8 cellular contexts compared by ENCODE assay signal in genomic region chr11:85595285-85595884, GRCh38. TPM values are rescaled to one million over a fixed set of nuclear protein-coding genes. Genes with fewer than 3 reads are reported as not detected.
DNase-seq lines count a peak whose midpoint lies in the region; ATAC-seq and TF ChIP-seq lines count a peak whose summit lies in the region.

No MANE protein-coding gene starts in this region.

- intact Hi-C loops in PC-3 (cut with micrococcal nuclease), result loop anchor here (1.0 to 10.0 kb wide), 7 partner anchors 31 to 1325 kb away; partner anchors contain the start of gene DLG2

- H3K9me2 ChIP-seq in PC-3 (replicated peaks; ENCODE audit: low read length), result no peaks in the 10 kb centered on the region

- no peaks in the 10 kb centered on the region for H3K36me3 Mint-ChIP-seq in effector memory CD8-positive, alpha-beta T cell (ENCODE audit: insufficient read depth)

- H3K79me2 ChIP-seq in PC-3 (ENCODE audit: low read length), result no peaks in the 10 kb centered on the region

- H3K9ac ChIP-seq in PC-3 (ENCODE audit: low read length), result no peak overlapping the region

- H3K4me3 Mint-ChIP-seq in effector memory CD8-positive, alpha-beta T cell, result no peak overlapping the region

- H3K27ac Mint-ChIP-seq in effector memory CD8-positive, alpha-beta T cell, result no peak overlapping the region

- peak; percentile 75 for ATAC-seq in GM18502 (IDR thresholded peaks at IDR 0.05; ENCODE audit: poor library complexity, unreplicated experiment)
- ATAC-seq in PC-3, result peak; percentile 58
- peak; percentile 49 for ATAC-seq in effector memory CD8-positive, alpha-beta T cell (replicated peaks)
- ATAC-seq in HG03025 (IDR thresholded peaks at IDR 0.05; ENCODE audit: low FRiP score, unreplicated experiment), result no peak

- no peaks in the 10 kb centered on the region for H3K27me3 ChIP-seq in PC-3 (ENCODE audit: low read length)

- no peaks in the 10 kb centered on the region for H3K4me1 Mint-ChIP-seq in effector memory CD8-positive, alpha-beta T cell (ENCODE audit: low read depth in 2 of 2)

- no peaks in the 10 kb centered on the region for H3K4me1 ChIP-seq in PC-3 (ENCODE audit: insufficient read depth, low read length)

- no peaks in the 10 kb centered on the region for H3F3A ChIP-seq in PC-3 (ENCODE audit: low read length, unreplicated experiment)

- no peaks in the 10 kb centered on the region for H3K9me3 ChIP-seq in PC-3 (ENCODE audit: low read length)

- no peak overlapping the region for H3K4me3 ChIP-seq in PC-3 (ENCODE audit: low read length)

- no peaks in the 10 kb centered on the region for H4K20me1 ChIP-seq in PC-3 (ENCODE audit: low read length)

- no peaks in the 10 kb centered on the region for H3K9me3 Mint-ChIP-seq in effector memory CD8-positive, alpha-beta T cell

- peak; percentile 56 to 57 for DNase-seq in AML-193 (lab: John Stamatoyannopoulos, UW)
- DNase-seq in HS-5 (ENCODE audit: low read depth), result peak; percentile 28
- peak; percentile 74 for DNase-seq in PC-3
- peak in 1 of 3 experiments; percentile 5 for DNase-seq in effector memory CD8-positive, alpha-beta T cell
- DNase-seq in midbrain (lab: John Stamatoyannopoulos, UW), result peak; percentile 14
- no peak for DNase-seq in mucosa of gallbladder (ENCODE audit: low spot score)

- H3K4me2 ChIP-seq in PC-3 (ENCODE audit: low read length), result no peak overlapping the region

- no peak overlapping the region for H3K27ac ChIP-seq in PC-3 (ENCODE audit: low read length)

- no peak overlapping the region for H2AFZ ChIP-seq in PC-3 (ENCODE audit: low read length)

- POLR2A ChIA-PET in PC-3 (lab: Charles Lee; ENCODE audit: unreplicated experiment), result no interaction called here

- no peaks in the 10 kb centered on the region for H3K36me3 ChIP-seq in PC-3 (ENCODE audit: low read depth, low read length)

- H3K27me3 Mint-ChIP-seq in effector memory CD8-positive, alpha-beta T cell, result peaks cover 0 to 10% of the 10 kb centered on the region in 2 donors

- CTCF ChIA-PET in PC-3 (lab: Charles Lee), result no interaction called here

- peak; percentile 89 for TF ChIP-seq CTCF in PC-3 (conservative IDR thresholded peaks at IDR 0.05; ENCODE audit: low read depth, low read length)

- no TSS peak for BruUV-seq in PC-3 (replicated peaks; lab: Mats Ljungman, UMichigan)

RNA-seq across cellular contexts. Expression of gene DLG2, which starts 31.8 kb away (rescaled TPM):
- total RNA-seq in PC-3 (2014; rRNA removed) (0.58 and 4.3 TPM in 2 replicates), mucosa of gallbladder (4.4 TPM)

RNA-seq across cellular contexts. Expression of gene TMEM126B, which starts 33.0 kb away (rescaled TPM):
- total RNA-seq in PC-3 (2014; rRNA removed), result 62.1 and 79.5 TPM in 2 replicates
- 35.5 TPM for total RNA-seq in mucosa of gallbladder

RNA-seq across cellular contexts. Expression of gene TMEM126A, which starts 52.4 kb away (rescaled TPM):
- total RNA-seq in PC-3 (2014; rRNA removed) (34.0 and 37.8 TPM in 2 replicates), mucosa of gallbladder (18.3 TPM)
